8 cellular contexts compared by ENCODE assay signal in genomic region chr1:43367904-43368645, GRCh38. TPM values are rescaled to one million over a fixed set of nuclear protein-coding genes. Genes with fewer than 3 reads are reported as not detected.
DNase-seq lines count a peak whose midpoint lies in the region; ATAC-seq, FAIRE-seq and TF ChIP-seq lines count a peak whose summit lies in the region.

TSS of gene ELOVL1 (minus strand) at chr1:43368011. CDS start at chr1:43365609, 2,402 bp downstream.

- H3K27ac ChIP-seq in pancreas (peak within 1 kb of the TSS; percentile 76 to 93 (median 90)), thyroid gland (peak within 1 kb of the TSS; percentile 89 to 97 (median 90))

- peak within 1 kb of the TSS; percentile 89 for H3K4me3 Mint-ChIP-seq in glutamatergic neuron (ENCODE audit: unreplicated experiment)

- TF ChIP-seq CTCF in GM10248 (IDR thresholded peaks at IDR 0.05; ENCODE audit: control extremely low read depth, extremely low read depth, low read depth, missing control alignments) = peak; percentile 24
- no peak for TF ChIP-seq CTCF in glutamatergic neuron (IDR thresholded peaks at IDR 0.05; ENCODE audit: partially characterized antibody, unreplicated experiment)
- no peak for TF ChIP-seq CTCF in pancreas (IDR thresholded peaks at IDR 0.05)
- peak in 3 of 6 experiments; percentile 21 to 39 (median 27) for TF ChIP-seq CTCF in thyroid gland (IDR thresholded peaks at IDR 0.05)

- peak within 1 kb of the TSS; percentile 92 to 94 for H3K27ac Mint-ChIP-seq in activated naive CD4-positive, alpha-beta T cell treated with anti-CD3 and anti-CD28 coated beads, Interleukin-2, amount 50 U/mL, for 72 hours
- peak within 1 kb of the TSS; percentile 82 for H3K27ac Mint-ChIP-seq in glutamatergic neuron (ENCODE audit: unreplicated experiment)

- H3K27me3 ChIP-seq in pancreas (no peaks in the 10 kb centered on the region), thyroid gland (no peaks in the 10 kb centered on the region)

- H3K36me3 Mint-ChIP-seq in activated naive CD4-positive, alpha-beta T cell treated with anti-CD3 and anti-CD28 coated beads, Interleukin-2, amount 50 U/mL, for 72 hours = peaks cover 26% of the 10 kb centered on the region in 2 donors
- H3K36me3 Mint-ChIP-seq in glutamatergic neuron (ENCODE audit: unreplicated experiment) = peaks cover 6% of the 10 kb centered on the region

- H3K36me3 ChIP-seq in pancreas = peaks cover 0 to 23% (median 5%) of the 10 kb centered on the region in 3 donors
- H3K36me3 ChIP-seq in thyroid gland = peaks cover 23 to 24% of the 10 kb centered on the region in 2 donors

- 0 to 1% methylated on average over 48 to 58 of the region's 58 CpGs for WGBS in pancreas, 2 donors
- WGBS in thyroid gland, 2 donors = 1 to 2% methylated on average over 17 to 19 of the region's 58 CpGs

- H3K4me1 ChIP-seq in pancreas (peaks cover 14 to 18% (median 15%) of the 10 kb centered on the region in 3 donors), thyroid gland (peaks cover 26 to 31% of the 10 kb centered on the region in 2 donors)

- H3K4me1 Mint-ChIP-seq in glutamatergic neuron (ENCODE audit: low read depth, unreplicated experiment) = peaks cover 5% of the 10 kb centered on the region

- peak; percentile 97 for DNase-seq in GM10248 (ENCODE audit: extremely low spot score)
- peak; percentile 85 for DNase-seq in NCI-H1092 treated with DMSO at 0.1 percent for 48 hours (lab: John Stamatoyannopoulos, UW)
- DNase-seq in activated naive CD4-positive, alpha-beta T cell treated with anti-CD3 and anti-CD28 coated beads, Interleukin-2, amount 50 U/mL, for 72 hours (ENCODE audit: low spot score in 2 of 2) = peak; percentile 90 to 92
- peak; percentile 95 for DNase-seq in glutamatergic neuron
- DNase-seq in pancreas = peak; percentile 92 to 98 (median 95)
- peak; percentile 93 to 94 for DNase-seq in thyroid gland

- H3K9me3 Mint-ChIP-seq in activated naive CD4-positive, alpha-beta T cell treated with anti-CD3 and anti-CD28 coated beads, Interleukin-2, amount 50 U/mL, for 72 hours = no peaks in the 10 kb centered on the region
- peaks cover 4% of the 10 kb centered on the region for H3K9me3 Mint-ChIP-seq in glutamatergic neuron (ENCODE audit: unreplicated experiment)

- peak; percentile 68 for ATAC-seq in HG02571 (IDR thresholded peaks at IDR 0.05; ENCODE audit: unreplicated experiment)
- peak; percentile 90 for ATAC-seq in SK-N-SH treated with all-trans-retinoic acid at 6 μM for 48 hours
- peak; percentile 89 for ATAC-seq in activated naive CD4-positive, alpha-beta T cell treated with anti-CD3 and anti-CD28 coated beads, Interleukin-2, amount 50 U/mL, for 72 hours
- peak; percentile 93 to 96 (median 96) for ATAC-seq in pancreas

- H3K27me3 Mint-ChIP-seq in glutamatergic neuron (ENCODE audit: unreplicated experiment) = peaks cover 5% of the 10 kb centered on the region

- intact Hi-C loops in pancreas (cut with DNase I) = loop anchor here in 2 of 3 donors (10.0 kb wide), 1 partner anchor 133 kb away; no protein-coding TSS in a partner anchor
- intact Hi-C loops in thyroid gland (cut with DNase I) = no loop called here

- no peak for FAIRE-seq in pancreas (lab: Jason Lieb, UNC)

- peak; percentile 37 to 89 for TF ChIP-seq POLR2A in thyroid gland (IDR thresholded peaks at IDR 0.05)

- CTCF ChIA-PET in GM10248 (lab: Yijun Ruan, JAX) = interaction anchor here (0.9 to 2.7 kb wide), 8 partner anchors 8 to 141 kb away, joined by 3 to 11 read pairs (median 4); partner anchors contain the start of gene CDC20

- POLR2A ChIA-PET in GM10248 (lab: Yijun Ruan, JAX) = interaction anchor here (0.5 to 2.0 kb wide), 9 partner anchors 9 to 1536 kb away, joined by 3 to 13 read pairs (median 3); partner anchors contain the start of genes CDC20, HYI and KDM4A

- H3K4me3 ChIP-seq in pancreas (peak within 1 kb of the TSS; percentile 66 to 96 (median 84)), thyroid gland (replicated peaks in 1 of 3) (peak within 1 kb of the TSS; percentile 50 to 85 (median 71))

- H3K9me3 ChIP-seq in pancreas = no peaks in the 10 kb centered on the region
- H3K9me3 ChIP-seq in thyroid gland = no peaks in the 10 kb centered on the region

TF ChIP-seq in SK-N-SH treated with all-trans-retinoic acid at 6 μM for 48 hours, 23 proteins besides CTCF, POLR2A, EP300 and RAD21:
- TF ChIP-seq ZFP3 (CRISPR knock-in tag; IDR thresholded peaks at IDR 0.05) = no peak
- TF ChIP-seq, protein P1, sequence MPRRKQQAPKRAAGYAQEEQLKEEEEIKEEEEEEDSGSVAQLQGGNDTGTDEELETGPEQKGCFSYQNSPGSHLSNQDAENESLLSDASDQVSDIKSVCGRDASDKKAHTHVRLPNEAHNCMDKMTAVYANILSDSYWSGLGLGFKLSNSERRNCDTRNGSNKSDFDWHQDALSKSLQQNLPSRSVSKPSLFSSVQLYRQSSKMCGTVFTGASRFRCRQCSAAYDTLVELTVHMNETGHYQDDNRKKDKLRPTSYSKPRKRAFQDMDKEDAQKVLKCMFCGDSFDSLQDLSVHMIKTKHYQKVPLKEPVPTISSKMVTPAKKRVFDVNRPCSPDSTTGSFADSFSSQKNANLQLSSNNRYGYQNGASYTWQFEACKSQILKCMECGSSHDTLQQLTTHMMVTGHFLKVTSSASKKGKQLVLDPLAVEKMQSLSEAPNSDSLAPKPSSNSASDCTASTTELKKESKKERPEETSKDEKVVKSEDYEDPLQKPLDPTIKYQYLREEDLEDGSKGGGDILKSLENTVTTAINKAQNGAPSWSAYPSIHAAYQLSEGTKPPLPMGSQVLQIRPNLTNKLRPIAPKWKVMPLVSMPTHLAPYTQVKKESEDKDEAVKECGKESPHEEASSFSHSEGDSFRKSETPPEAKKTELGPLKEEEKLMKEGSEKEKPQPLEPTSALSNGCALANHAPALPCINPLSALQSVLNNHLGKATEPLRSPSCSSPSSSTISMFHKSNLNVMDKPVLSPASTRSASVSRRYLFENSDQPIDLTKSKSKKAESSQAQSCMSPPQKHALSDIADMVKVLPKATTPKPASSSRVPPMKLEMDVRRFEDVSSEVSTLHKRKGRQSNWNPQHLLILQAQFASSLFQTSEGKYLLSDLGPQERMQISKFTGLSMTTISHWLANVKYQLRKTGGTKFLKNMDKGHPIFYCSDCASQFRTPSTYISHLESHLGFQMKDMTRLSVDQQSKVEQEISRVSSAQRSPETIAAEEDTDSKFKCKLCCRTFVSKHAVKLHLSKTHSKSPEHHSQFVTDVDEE (CRISPR knock-in tag; IDR thresholded peaks at IDR 0.05) = no peak
- TF ChIP-seq, protein P2, sequence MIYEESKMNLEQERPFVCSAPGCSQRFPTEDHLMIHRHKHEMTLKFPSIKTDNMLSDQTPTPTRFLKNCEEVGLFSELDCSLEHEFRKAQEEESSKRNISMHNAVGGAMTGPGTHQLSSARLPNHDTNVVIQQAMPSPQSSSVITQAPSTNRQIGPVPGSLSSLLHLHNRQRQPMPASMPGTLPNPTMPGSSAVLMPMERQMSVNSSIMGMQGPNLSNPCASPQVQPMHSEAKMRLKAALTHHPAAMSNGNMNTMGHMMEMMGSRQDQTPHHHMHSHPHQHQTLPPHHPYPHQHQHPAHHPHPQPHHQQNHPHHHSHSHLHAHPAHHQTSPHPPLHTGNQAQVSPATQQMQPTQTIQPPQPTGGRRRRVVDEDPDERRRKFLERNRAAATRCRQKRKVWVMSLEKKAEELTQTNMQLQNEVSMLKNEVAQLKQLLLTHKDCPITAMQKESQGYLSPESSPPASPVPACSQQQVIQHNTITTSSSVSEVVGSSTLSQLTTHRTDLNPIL (CRISPR knock-in tag; IDR thresholded peaks at IDR 0.05; ENCODE audit: low read depth) = no peak
- TF ChIP-seq ZNF8 (CRISPR knock-in tag; IDR thresholded peaks at IDR 0.05) = peak; percentile 3; the same call in 1 of the 2 replicates
- no peak for TF ChIP-seq PATZ1 (CRISPR knock-in tag; IDR thresholded peaks at IDR 0.05; ENCODE audit: borderline replicate concordance)

RNA-seq across cellular contexts. Expression of gene ELOVL1, which starts in this region (rescaled TPM):
- 10 to 100 TPM; 53.2 to 61.0 TPM for total RNA-seq in activated naive CD4-positive, alpha-beta T cell treated with anti-CD3 and anti-CD28 coated beads, Interleukin-2, amount 50 U/mL, for 72 hours
- 18.7 TPM for total RNA-seq in glutamatergic neuron (ENCODE audit: unreplicated experiment)
- total RNA-seq in pancreas = 10 to 100 TPM; 22.8 to 44.9 (median 29.5) TPM
- 10 to 100 TPM; 32.2 to 43.5 TPM for polyA plus RNA-seq in pancreas
- 100 to 1,000 TPM in 2 of 4 donors, 10 to 100 TPM in 2; 70.5 to 117 (median 85.8) TPM for total RNA-seq in thyroid gland

Comparison
In these comparisons a context has a peak if more than half of its experiments do, and no peak if none do; other contexts are left out.
1. Peak in every context shown above with its lines: DNase-seq, ATAC-seq, H3K4me3 ChIP-seq and H3K27ac ChIP-seq.